Comparison of ENCODE assay signal across 10 cellular contexts in the genomic region with DNA sequence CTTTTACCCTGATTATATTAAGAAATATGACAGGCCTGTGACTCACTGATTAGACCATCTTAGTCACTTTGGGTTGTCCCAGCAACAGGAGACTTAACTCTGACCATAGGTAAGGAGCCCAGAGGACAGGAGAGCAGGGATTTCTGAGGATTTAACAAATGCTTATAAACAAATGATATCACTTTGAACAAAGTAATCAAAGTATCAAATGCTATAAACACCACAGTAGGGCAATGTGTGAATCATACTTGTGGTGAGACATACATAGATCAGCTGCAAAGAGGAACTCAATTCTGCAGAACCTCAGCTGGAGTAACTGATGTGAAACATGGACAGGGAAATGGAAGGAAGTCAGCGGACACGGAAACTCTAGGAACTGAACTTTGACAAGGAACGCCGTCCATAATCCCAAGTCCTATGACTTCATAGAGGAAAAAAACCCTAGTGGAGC.
A peak's percentile ranks its signal among the peaks of the same experiment; 100 is the strongest.
DNase-seq lines count a peak whose midpoint lies in the region; ATAC-seq and TF ChIP-seq lines count a peak whose summit lies in the region.
"Had no signal": no experiment of that assay in that cellular context is flagged by ENCODE, and none has a peak within 500 bp of the region (broad histone marks: within the 10 kb centered on the region; RNA-seq: fewer than 3 reads in every experiment).

No MANE protein-coding gene starts in this region.

- H3K36me3 Mint-ChIP-seq in CD14-positive monocyte (peaks cover 0 to 2% of the 10 kb centered on the region in 2 donors), mesothelial cell of epicardium (no peaks in the 10 kb centered on the region)
- no peaks in the 10 kb centered on the region for H3K36me3 Mint-ChIP-seq in activated CD4-positive, alpha-beta memory T cell treated with anti-CD3 and anti-CD28 coated beads for 36 hours

- H3K4me1 Mint-ChIP-seq in CD14-positive monocyte (peaks cover 41% of the 10 kb centered on the region), mesothelial cell of epicardium (peaks cover 49% of the 10 kb centered on the region)
- peaks cover 15% of the 10 kb centered on the region for H3K4me1 Mint-ChIP-seq in activated CD4-positive, alpha-beta memory T cell treated with anti-CD3 and anti-CD28 coated beads for 36 hours (ENCODE audit: low read depth)
- H3K4me1 Mint-ChIP-seq: activated B cell treated with CpG ODN at 0.5 μM for 24 hours had no signal

- CTCF ChIA-PET in activated CD4-positive, alpha-beta memory T cell treated with anti-CD3 and anti-CD28 coated beads for 36 hours (lab: Charles Lee): no interaction called here

- intact Hi-C loops in CD14-positive monocyte (cut with micrococcal nuclease): loop anchor here in 1 of 2 donors (10.0 kb wide), 1 partner anchor 919 kb away; a partner anchor contains a TSS
- intact Hi-C loops in activated CD4-positive, alpha-beta memory T cell treated with anti-CD3 and anti-CD28 coated beads for 36 hours (cut with micrococcal nuclease): no loop called here

- peak overlapping the region; percentile 82 to 94 (median 91) for H3K27ac Mint-ChIP-seq in CD14-positive monocyte
- H3K27ac Mint-ChIP-seq in mesothelial cell of epicardium: peak overlapping the region; percentile 10
- H3K27ac Mint-ChIP-seq in activated CD4-positive, alpha-beta memory T cell treated with anti-CD3 and anti-CD28 coated beads for 36 hours: no peak overlapping the region
- H3K27ac Mint-ChIP-seq: activated B cell treated with CpG ODN at 0.5 μM for 24 hours had no signal

- H3K4me3 Mint-ChIP-seq in CD14-positive monocyte: peak overlapping the region in 1 of 2 donors; percentile 48
- H3K4me3 Mint-ChIP-seq in mesothelial cell of epicardium: no peak overlapping the region
- H3K4me3 Mint-ChIP-seq in activated CD4-positive, alpha-beta memory T cell treated with anti-CD3 and anti-CD28 coated beads for 36 hours: no peak overlapping the region
- H3K4me3 Mint-ChIP-seq: activated B cell treated with CpG ODN at 0.5 μM for 24 hours had no signal

- H3K27me3 Mint-ChIP-seq in CD14-positive monocyte (ENCODE audit: low read depth in 3 of 3) (peaks cover 2 to 5% (median 4%) of the 10 kb centered on the region in 3 donors), mesothelial cell of epicardium (ENCODE audit: low read depth) (no peaks in the 10 kb centered on the region)
- H3K27me3 Mint-ChIP-seq in activated CD4-positive, alpha-beta memory T cell treated with anti-CD3 and anti-CD28 coated beads for 36 hours: peaks cover 2% of the 10 kb centered on the region

- peaks cover 0 to 7% (median 2%) of the 10 kb centered on the region in 7 donors for H3K9me3 Mint-ChIP-seq in CD14-positive monocyte
- H3K9me3 Mint-ChIP-seq in mesothelial cell of epicardium: peaks cover 9% of the 10 kb centered on the region
- no peaks in the 10 kb centered on the region for H3K9me3 Mint-ChIP-seq in activated CD4-positive, alpha-beta memory T cell treated with anti-CD3 and anti-CD28 coated beads for 36 hours
- H3K9me3 Mint-ChIP-seq: activated B cell treated with CpG ODN at 0.5 μM for 24 hours had no signal

- POLR2A ChIA-PET in activated CD4-positive, alpha-beta memory T cell treated with anti-CD3 and anti-CD28 coated beads for 36 hours (lab: Charles Lee): no interaction called here

- ATAC-seq in GM18868 (IDR thresholded peaks at IDR 0.05; ENCODE audit: unreplicated experiment): no peak
- ATAC-seq in GM19455 (IDR thresholded peaks at IDR 0.05; ENCODE audit: unreplicated experiment): no peak

- TF ChIP-seq CTCF in CD14-positive monocyte (IDR thresholded peaks at IDR 0.05) (no peak), mesothelial cell of epicardium (IDR thresholded peaks at IDR 0.05; ENCODE audit: unreplicated experiment) (no peak)

- DNase-seq in CD14-positive monocyte (ENCODE audit: low spot score): no peak
- peak; percentile 36 for DNase-seq in NCI-H69 (lab: John Stamatoyannopoulos, UW)
- DNase-seq in brain pericyte (ENCODE audit: low read depth, low spot score): peak; percentile 15
- no peak for DNase-seq in mesothelial cell of epicardium (ENCODE audit: low spot score in 2 of 2, unreplicated experiment in 2 of 2)
- no peak for DNase-seq in activated CD4-positive, alpha-beta memory T cell treated with anti-CD3 and anti-CD28 coated beads for 36 hours
- DNase-seq in activated CD4-positive, alpha-beta T cell treated with anti-CD3 and anti-CD28 coated beads, Interleukin-2, amount 50 U/mL, for 4 hours: no peak
- DNase-seq: activated B cell treated with CpG ODN at 0.5 μM for 24 hours, left cardiac atrium had no signal

Comparison
In these comparisons a context has a peak if more than half of its experiments do, and no peak if none do; other contexts are left out.
1. DNase-seq: peak in NCI-H69 (single experiment) and brain pericyte (single experiment); none in CD14-positive monocyte (single experiment), mesothelial cell of epicardium (0 of 2), activated CD4-positive, alpha-beta memory T cell treated with anti-CD3 and anti-CD28 coated beads for 36 hours (single experiment) and activated CD4-positive, alpha-beta T cell treated with anti-CD3 and anti-CD28 coated beads, Interleukin-2, amount 50 U/mL, for 4 hours (0 of 2).